In genomic region chr4:42641696-42642095, GRCh38 we compare ENCODE assay signal across 15 cellular contexts. TPM values are rescaled to one million over a fixed set of nuclear protein-coding genes. Genes with fewer than 3 reads are reported as not detected.
DNase-seq lines count a peak whose midpoint lies in the region; ATAC-seq and TF ChIP-seq lines count a peak whose summit lies in the region.
"Had no signal": no experiment of that assay in that cellular context is flagged by ENCODE, and none has a peak within 500 bp of the region (broad histone marks: within the 10 kb centered on the region; RNA-seq: fewer than 3 reads in every experiment).

No MANE protein-coding gene starts in this region.

- no peak for TF ChIP-seq CTCF in mucosa of descending colon (IDR thresholded peaks at IDR 0.05)

- no peak overlapping the region for H3K27ac ChIP-seq in CD4-positive, CD25-positive, alpha-beta regulatory T cell (ENCODE audit: insufficient read depth, low read length, poor library complexity, severe bottlenecking)
- H3K27ac ChIP-seq: stomach had no signal

- H3K36me3 Mint-ChIP-seq in CD4-positive, CD25-positive, alpha-beta regulatory T cell = no peaks in the 10 kb centered on the region
- H3K36me3 Mint-ChIP-seq in T-helper 17 cell (ENCODE audit: low read depth) = no peaks in the 10 kb centered on the region

- no peaks in the 10 kb centered on the region for H3K9me3 ChIP-seq in CD4-positive, CD25-positive, alpha-beta regulatory T cell (ENCODE audit: control insufficient read depth in 2 of 2, low read length in 2 of 2)
- H3K9me3 ChIP-seq in T-helper 17 cell (ENCODE audit: control insufficient read depth, low read length, poor library complexity, severe bottlenecking) (no peaks in the 10 kb centered on the region), mucosa of descending colon (no peaks in the 10 kb centered on the region)
- H3K9me3 ChIP-seq: stomach had no signal

- DNase-seq in CD4-positive, CD25-positive, alpha-beta regulatory T cell = peak in 1 of 3 donors; percentile 59
- DNase-seq in T-helper 17 cell (no peak), mucosa of descending colon (no peak), NCI-H2029 treated with DMSO at 0.1 percent for 48 hours (lab: John Stamatoyannopoulos, UW) (no peak), NCI-H2227 (lab: John Stamatoyannopoulos, UW; ENCODE audit: unreplicated experiment) (no peak), DMS153 treated with DMSO at 0.1 percent for 48 hours (lab: John Stamatoyannopoulos, UW; ENCODE audit: unreplicated experiment) (no peak)
- DNase-seq: activated CD8-positive, alpha-beta memory T cell treated with anti-CD3 and anti-CD28 coated beads, Interleukin-2, amount 50 U/mL, for 4 hours; effector CD4-positive, alpha-beta T cell; NCI-H1436; NCI-H774; Right ventricle myocardium superior; stimulated activated CD4-positive, alpha-beta T cell treated with anti-CD3 and anti-CD28 coated beads, Interleukin-4, amount 100 ng/mL, for 24 hours; stomach had no signal

- peak; percentile 32 to 35 for ATAC-seq in CD4-positive, CD25-positive, alpha-beta regulatory T cell (ENCODE audit: low read depth in 2 of 2)
- ATAC-seq in GM18868 (IDR thresholded peaks at IDR 0.05; ENCODE audit: unreplicated experiment) (peak; percentile 14), T-helper 17 cell (no peak), mucosa of descending colon (peak; percentile 63), HG02623 (IDR thresholded peaks at IDR 0.05; ENCODE audit: unreplicated experiment) (no peak)

- intact Hi-C loops in mucosa of descending colon (cut with DNase I, micrococcal nuclease) = no loop called here

- H3K27ac Mint-ChIP-seq in CD4-positive, CD25-positive, alpha-beta regulatory T cell = peak overlapping the region; percentile 50 to 70 (median 59)
- peak overlapping the region; percentile 32 for H3K27ac Mint-ChIP-seq in T-helper 17 cell

- H3K9me3 Mint-ChIP-seq in CD4-positive, CD25-positive, alpha-beta regulatory T cell = no peaks in the 10 kb centered on the region

- peaks cover 58 to 94% (median 83%) of the 10 kb centered on the region in 4 donors for H3K4me1 Mint-ChIP-seq in CD4-positive, CD25-positive, alpha-beta regulatory T cell
- H3K4me1 Mint-ChIP-seq in T-helper 17 cell = peaks cover 52% of the 10 kb centered on the region

- no peaks in the 10 kb centered on the region for H3K27me3 Mint-ChIP-seq in CD4-positive, CD25-positive, alpha-beta regulatory T cell
- H3K27me3 Mint-ChIP-seq in T-helper 17 cell = no peaks in the 10 kb centered on the region

- H3K4me3 ChIP-seq in CD4-positive, CD25-positive, alpha-beta regulatory T cell (ENCODE audit: low read depth, low read length) = peak overlapping the region; percentile 37
- H3K4me3 ChIP-seq in mucosa of descending colon = no peak overlapping the region
- H3K4me3 ChIP-seq: stomach had no signal

- H3K36me3 ChIP-seq in CD4-positive, CD25-positive, alpha-beta regulatory T cell (ENCODE audit: control insufficient read depth, insufficient read depth, low read length) = no peaks in the 10 kb centered on the region
- H3K36me3 ChIP-seq in mucosa of descending colon (ENCODE audit: low read depth) = no peaks in the 10 kb centered on the region
- H3K36me3 ChIP-seq: stomach had no signal

- peak overlapping the region in 3 of 4 donors; percentile 2 to 22 (median 6) for H3K4me3 Mint-ChIP-seq in CD4-positive, CD25-positive, alpha-beta regulatory T cell
- H3K4me3 Mint-ChIP-seq in T-helper 17 cell = peak overlapping the region; percentile 41

- no peaks in the 10 kb centered on the region for H3K27me3 ChIP-seq in CD4-positive, CD25-positive, alpha-beta regulatory T cell (ENCODE audit: control insufficient read depth, insufficient read depth, low read length)
- H3K27me3 ChIP-seq: stomach had no signal

- H3K4me1 ChIP-seq in CD4-positive, CD25-positive, alpha-beta regulatory T cell (ENCODE audit: control insufficient read depth, insufficient read depth, low read length, poor library complexity, severe bottlenecking) = peaks cover 48% of the 10 kb centered on the region
- H3K4me1 ChIP-seq in mucosa of descending colon (ENCODE audit: low read depth) = peaks cover 43% of the 10 kb centered on the region

RNA-seq across cellular contexts. Expression of gene ATP8A1, which starts 15.2 kb away (rescaled TPM):
- 49.9 TPM for total RNA-seq in CD4-positive, CD25-positive, alpha-beta regulatory T cell
- polyA plus RNA-seq in CD4-positive, CD25-positive, alpha-beta regulatory T cell = 10 to 100 TPM in 1 of 4 donors, 1 to 10 TPM in 3; 6.3 to 10.1 (median 8.1) TPM
- total RNA-seq in T-helper 17 cell (10 to 100 TPM; 43.3 to 59.2 TPM), mucosa of descending colon (10 to 100 TPM; 40.3 to 92.0 (median 41.1) TPM)

Comparison
In these comparisons a context has a peak if more than half of its experiments do, and no peak if none do; other contexts are left out.
1. ATAC-seq: peak in CD4-positive, CD25-positive, alpha-beta regulatory T cell (2 of 2), GM18868 (single experiment) and mucosa of descending colon (single experiment); none in T-helper 17 cell (single experiment) and HG02623 (single experiment).